Comparison of ENCODE assay signal across 8 cellular contexts in genomic region chr6:150894935-150895686, GRCh38. TPM values are rescaled to one million over a fixed set of nuclear protein-coding genes. Genes with fewer than 3 reads are reported as not detected.
DNase-seq lines count a peak whose midpoint lies in the region; ATAC-seq and TF ChIP-seq lines count a peak whose summit lies in the region.

No MANE protein-coding gene starts in this region.

- H3K27ac ChIP-seq in heart right ventricle: peak overlapping the region in 2 of 10 donors; percentile 12 to 14

- no peaks in the 10 kb centered on the region for H3K9me3 ChIP-seq in heart right ventricle

- H3K4me3 ChIP-seq in Jurkat, Clone E6-1 (ENCODE audit: low read length): no peak overlapping the region
- peak overlapping the region in 5 of 10 donors; percentile 10 to 29 (median 24) for H3K4me3 ChIP-seq in heart right ventricle

- no peaks in the 10 kb centered on the region for H3K27me3 ChIP-seq in heart right ventricle

- CTCF ChIA-PET in activated CD8-positive, alpha-beta T cell treated with anti-CD3 and anti-CD28 coated beads for 36 hours (lab: Charles Lee): interaction anchor here (1.1 to 1.9 kb wide), 4 partner anchors 7 to 429 kb away, joined by 3 to 5 read pairs (median 4); no protein-coding TSS in a partner anchor

- peak; percentile 69 for DNase-seq in DMS79 treated with DMSO at 0.1 percent for 48 hours (lab: John Stamatoyannopoulos, UW)
- DNase-seq in Jurkat, Clone E6-1 (ENCODE audit: low read depth, low spot score): peak; percentile 19
- DNase-seq in activated CD8-positive, alpha-beta T cell treated with anti-CD3 and anti-CD28 coated beads for 36 hours: peak; percentile 29
- peak in 1 of 2 donors; percentile 19 for DNase-seq in heart right ventricle
- DNase-seq in retina: no peak
- DNase-seq in NCI-H187 (lab: John Stamatoyannopoulos, UW): no peak
- DNase-seq in AG08395 (ENCODE audit: low spot score): no peak

- peaks cover 0 to 12% (median 0%) of the 10 kb centered on the region in 9 donors for H3K36me3 ChIP-seq in heart right ventricle

- peaks cover 59% of the 10 kb centered on the region for H3K36me3 Mint-ChIP-seq in activated CD8-positive, alpha-beta T cell treated with anti-CD3 and anti-CD28 coated beads for 36 hours (ENCODE audit: low read depth)

- no peak for TF ChIP-seq CTCF in activated CD8-positive, alpha-beta T cell treated with anti-CD3 and anti-CD28 coated beads for 36 hours (IDR thresholded peaks at IDR 0.05)
- TF ChIP-seq CTCF in heart right ventricle (IDR thresholded peaks at IDR 0.05): no peak

- H3K4me3 Mint-ChIP-seq in activated CD8-positive, alpha-beta T cell treated with anti-CD3 and anti-CD28 coated beads for 36 hours: no peak overlapping the region

- peak overlapping the region; percentile 65 for H3K27ac Mint-ChIP-seq in activated CD8-positive, alpha-beta T cell treated with anti-CD3 and anti-CD28 coated beads for 36 hours

- WGBS in heart right ventricle, 2 donors: 29 to 35% methylated on average over 12 of the region's 12 CpGs

- H3K4me1 Mint-ChIP-seq in activated CD8-positive, alpha-beta T cell treated with anti-CD3 and anti-CD28 coated beads for 36 hours (ENCODE audit: low read depth): peaks cover 26% of the 10 kb centered on the region

- H3K9me3 Mint-ChIP-seq in activated CD8-positive, alpha-beta T cell treated with anti-CD3 and anti-CD28 coated beads for 36 hours: no peaks in the 10 kb centered on the region

- POLR2A ChIA-PET in activated CD8-positive, alpha-beta T cell treated with anti-CD3 and anti-CD28 coated beads for 36 hours (lab: Charles Lee): interaction anchor here (0.7 to 1.3 kb wide), 4 partner anchors 12 to 78 kb away, joined by 3 to 4 read pairs (median 3); no protein-coding TSS in a partner anchor

- peak; percentile 64 for ATAC-seq in GM21390 (IDR thresholded peaks at IDR 0.05; ENCODE audit: unreplicated experiment)
- ATAC-seq in activated CD8-positive, alpha-beta T cell treated with anti-CD3 and anti-CD28 coated beads for 36 hours: peak; percentile 75
- peak in 7 of 8 donors; percentile 37 to 61 (median 50) for ATAC-seq in heart right ventricle

- intact Hi-C loops in activated CD8-positive, alpha-beta T cell treated with anti-CD3 and anti-CD28 coated beads for 36 hours (cut with micrococcal nuclease): no loop called here
- intact Hi-C loops in heart right ventricle (cut with DNase I): loop anchor here in 9 of 10 donors (1.0 to 10.0 kb wide), 9 partner anchors 110 to 580 kb away; no protein-coding TSS in a partner anchor

- H3K27me3 Mint-ChIP-seq in activated CD8-positive, alpha-beta T cell treated with anti-CD3 and anti-CD28 coated beads for 36 hours: no peaks in the 10 kb centered on the region

- peaks cover 0 to 30% (median 11%) of the 10 kb centered on the region in 9 donors for H3K4me1 ChIP-seq in heart right ventricle

RNA-seq across cellular contexts. Expression of gene MTHFD1L, which starts 29.6 kb away (rescaled TPM):
- 63.9 TPM for polyA plus RNA-seq in Jurkat, Clone E6-1 (2012; ENCODE audit: insufficient read depth, insufficient read length)
- total RNA-seq in activated CD8-positive, alpha-beta T cell treated with anti-CD3 and anti-CD28 coated beads for 36 hours: 100 to 1,000 TPM; 155 to 158 TPM
- 10 to 100 TPM in 1 of 10 donors, 1 to 10 TPM in 9; 1.2 to 10.6 (median 3.8) TPM for total RNA-seq in heart right ventricle
- 10 to 100 TPM in 1 of 2 donors, 1 to 10 TPM in 1; 1.7 to 10.8 TPM for polyA plus RNA-seq in heart right ventricle

Comparison
In these comparisons a context has a peak if more than half of its experiments do, and no peak if none do; other contexts are left out.
1. DNase-seq: peak in DMS79 treated with DMSO at 0.1 percent for 48 hours (single experiment), Jurkat, Clone E6-1 (single experiment) and activated CD8-positive, alpha-beta T cell treated with anti-CD3 and anti-CD28 coated beads for 36 hours (single experiment); none in retina (single experiment), NCI-H187 (0 of 2) and AG08395 (single experiment).
2. RNA of gene MTHFD1L, which starts 29.6 kb away (total RNA-seq): 155 to 158 TPM in activated CD8-positive, alpha-beta T cell treated with anti-CD3 and anti-CD28 coated beads for 36 hours; 1.2 to 10.6 TPM in heart right ventricle; every median in the first group is over 10 times any median in the second.
3. Peak in every context shown above with its lines, with median percentiles within 50 percentile points of each other: ATAC-seq.